27 cellular contexts compared by ENCODE assay signal in genomic region chr3:183880121-183880520, GRCh38. TPM values are rescaled to one million over a fixed set of nuclear protein-coding genes. Genes with fewer than 3 reads are reported as not detected.
"Had no signal": no experiment of that assay in that cellular context is flagged by ENCODE, and none has a peak within 500 bp of the region (broad histone marks: within the 10 kb centered on the region; RNA-seq: fewer than 3 reads in every experiment).

No MANE protein-coding gene starts in this region.

- H3K4me1 ChIP-seq: prostate gland had no signal

- H3K9me3 Mint-ChIP-seq: activated CD8-positive, alpha-beta T cell treated with anti-CD3 and anti-CD28 coated beads for 36 hours; central memory CD8-positive, alpha-beta T cell; immature natural killer cell; natural killer cell had no signal

- H3K4me3 ChIP-seq: body of pancreas, heart left ventricle, prostate gland, smooth muscle cell, suprapubic skin had no signal

- H3K27ac ChIP-seq: body of pancreas, epithelial cell of prostate, prostate gland, suprapubic skin, VCaP had no signal

- DNase-seq: activated CD8-positive, alpha-beta memory T cell treated with anti-CD3 and anti-CD28 coated beads, Interleukin-2, amount 50 U/mL, for 4 hours; activated CD8-positive, alpha-beta T cell treated with anti-CD3 and anti-CD28 coated beads for 36 hours; activated gamma-delta T cell treated with Interleukin-2 at 50 U/mL for 16 hours; activated T-cell treated with anti-CD3 and anti-CD28 coated beads, Interleukin-2, amount 50 U/mL, for 48 hours; amygdala; body of pancreas; effector memory CD4-positive, alpha-beta T cell; foreskin melanocyte; heart left ventricle; immature natural killer cell; mesendoderm; natural killer cell; nucleus accumbens; right cardiac atrium; stimulated activated CD4-positive, alpha-beta T cell treated with anti-CD3 and anti-CD28 coated beads, Interleukin-4, amount 100 ng/mL, for 4 hours; stimulated activated CD8-positive, alpha-beta memory T cell treated with anti-CD3 and anti-CD28 coated beads, Interleukin-4, amount 100 ng/mL, for 48 hours; stimulated activated naive CD8-positive, alpha-beta T cell treated with anti-CD3 and anti-CD28 coated beads, Interleukin-15, Interleukin-2, amounts not matched to agents 100 U/mL and 50 U/mL, for 24 hours; T-helper 1 cell; T1000; trophoblast cell had no signal

- H3K36me3 Mint-ChIP-seq: natural killer cell had no signal

- H3K36me3 ChIP-seq: prostate gland had no signal

- H3K27me3 ChIP-seq: body of pancreas, heart left ventricle, suprapubic skin had no signal

- H3K4me3 Mint-ChIP-seq: activated CD8-positive, alpha-beta T cell treated with anti-CD3 and anti-CD28 coated beads for 36 hours; activated naive CD8-positive, alpha-beta T cell; central memory CD8-positive, alpha-beta T cell; immature natural killer cell; natural killer cell had no signal

- H3K9me3 ChIP-seq: body of pancreas, heart left ventricle, prostate gland, suprapubic skin had no signal

- H3K27me3 Mint-ChIP-seq: activated CD8-positive, alpha-beta T cell treated with anti-CD3 and anti-CD28 coated beads for 36 hours; activated naive CD8-positive, alpha-beta T cell; central memory CD8-positive, alpha-beta T cell had no signal

- H3K27ac Mint-ChIP-seq: activated CD8-positive, alpha-beta T cell treated with anti-CD3 and anti-CD28 coated beads for 36 hours; activated naive CD8-positive, alpha-beta T cell; natural killer cell had no signal

- ATAC-seq: activated CD8-positive, alpha-beta T cell treated with anti-CD3 and anti-CD28 coated beads for 36 hours; body of pancreas; heart left ventricle; natural killer cell; right cardiac atrium; stimulated activated naive CD8-positive, alpha-beta T cell treated with anti-CD3 and anti-CD28 coated beads, Interleukin-15, Interleukin-2, amounts not matched to agents 100 U/mL and 50 U/mL, for 24 hours had no signal

RNA-seq across cellular contexts. Expression of gene MAP6D1, which starts 54.7 kb away (rescaled TPM):
- polyA plus RNA-seq: immature natural killer cell had no signal
